Comparison of ENCODE assay signal across 15 cellular contexts in genomic region chr5:176384366-176384930, GRCh38. TPM values are rescaled to one million over a fixed set of nuclear protein-coding genes. Genes with fewer than 3 reads are reported as not detected.
A peak's percentile ranks its signal among the peaks of the same experiment; 100 is the strongest.
DNase-seq lines count a peak whose midpoint lies in the region; ATAC-seq, FAIRE-seq and TF ChIP-seq lines count a peak whose summit lies in the region.
"Had no signal": no experiment of that assay in that cellular context is flagged by ENCODE, and none has a peak within 500 bp of the region (broad histone marks: within the 10 kb centered on the region; RNA-seq: fewer than 3 reads in every experiment).

No MANE protein-coding gene starts in this region.

- no peak overlapping the region for H3K4me2 ChIP-seq in K562 (ENCODE audit: insufficient read depth, low read length)
- H3K4me2 ChIP-seq: A549 had no signal

- FAIRE-seq in K562 (lab: Jason Lieb, UNC): no peak
- FAIRE-seq: A549, GM19239 had no signal

- TF ChIP-seq RAD21 in K562 (CRISPR knock-in tag; conservative IDR thresholded peaks at IDR 0.05 in 1 of 2, IDR thresholded peaks at IDR 0.05 in 1 of 2): no peak

- TF ChIP-seq CTCF in HFFc6 (IDR thresholded peaks at IDR 0.05): no peak
- no peak for TF ChIP-seq CTCF in RWPE1 (conservative IDR thresholded peaks at IDR 0.05; ENCODE audit: low read depth)
- TF ChIP-seq CTCF in K562 (IDR thresholded peaks at IDR 0.05 in 2 of 3, conservative IDR thresholded peaks at IDR 0.05 in 1 of 3; ENCODE audit: insufficient read depth in 2 of 3, low read depth in 1 of 3, low read length in 3 of 3): no peak

- no peaks in the 10 kb centered on the region for H3K9me1 ChIP-seq in K562 (ENCODE audit: control insufficient read depth, insufficient read depth, low read length)

- peaks cover 80% of the 10 kb centered on the region for H3K36me3 ChIP-seq in K562 (ENCODE audit: control insufficient read depth, insufficient read depth, low read length)
- H3K36me3 ChIP-seq in CD8-positive, alpha-beta memory T cell (ENCODE audit: insufficient read depth, low read length): peaks cover 31% of the 10 kb centered on the region

- intact Hi-C loops in K562 (cut with micrococcal nuclease) (no loop called here), posterior vena cava (cut with DNase I) (no loop called here)
- intact Hi-C loops in activated CD4-positive, alpha-beta T cell treated with anti-CD3 and anti-CD28 coated beads, Interleukin-2, amount 10 ng/mL, durations not matched to agents 24 days and 14 days (cut with micrococcal nuclease): no loop called here

- POLR2A ChIA-PET in RWPE1 (lab: Yijun Ruan, JAX; ENCODE audit: low non-redundant PET) (no interaction called here), K562 (lab: Yijun Ruan, JAX) (interaction anchor here (0.7 to 2.2 kb wide), 2 partner anchors 8 to 174 kb away, joined by 3 to 12 read pairs; no protein-coding TSS in a partner anchor)
- POLR2A ChIA-PET in CD8-positive, alpha-beta memory T cell (lab: Charles Lee): no interaction called here

- peaks cover 25% of the 10 kb centered on the region for H3K4me1 Mint-ChIP-seq in HFFc6 (ENCODE audit: low read depth)
- H3K4me1 Mint-ChIP-seq in CD8-positive, alpha-beta memory T cell: peaks cover 24 to 31% (median 30%) of the 10 kb centered on the region in 3 donors
- peaks cover 22% of the 10 kb centered on the region for H3K4me1 Mint-ChIP-seq in activated CD4-positive, alpha-beta T cell treated with anti-CD3 and anti-CD28 coated beads, Interleukin-2, amount 10 ng/mL, durations not matched to agents 24 days and 14 days

- no peak overlapping the region for H3K4me3 ChIP-seq in K562
- H3K4me3 ChIP-seq in CD8-positive, alpha-beta memory T cell (ENCODE audit: low read length): no peak overlapping the region
- H3K4me3 ChIP-seq: A549 had no signal

- no peaks in the 10 kb centered on the region; the same call in 1 of the 2 replicates for H4K20me1 ChIP-seq in K562 (replicated peaks; ENCODE audit: control insufficient read depth, insufficient read depth, low read length)

- no TSS peak for BruUV-seq in K562 (replicated peaks; lab: Mats Ljungman, UMichigan)

- H3K9ac ChIP-seq in K562 (ENCODE audit: insufficient read depth in 1 of 2, low read depth in 2 of 2, low read length in 2 of 2): no peak overlapping the region

- no peak overlapping the region for H3K4me3 Mint-ChIP-seq in HFFc6
- H3K4me3 Mint-ChIP-seq in CD8-positive, alpha-beta memory T cell: no peak overlapping the region
- no peak overlapping the region for H3K4me3 Mint-ChIP-seq in activated CD4-positive, alpha-beta T cell treated with anti-CD3 and anti-CD28 coated beads, Interleukin-2, amount 10 ng/mL, durations not matched to agents 24 days and 14 days
- H3K4me3 Mint-ChIP-seq: CD14-positive monocyte, H9 had no signal

- no peaks in the 10 kb centered on the region for H3K9me3 Mint-ChIP-seq in HFFc6
- no peaks in the 10 kb centered on the region for H3K9me3 Mint-ChIP-seq in CD8-positive, alpha-beta memory T cell
- no peaks in the 10 kb centered on the region for H3K9me3 Mint-ChIP-seq in activated CD4-positive, alpha-beta T cell treated with anti-CD3 and anti-CD28 coated beads, Interleukin-2, amount 10 ng/mL, durations not matched to agents 24 days and 14 days
- H3K9me3 Mint-ChIP-seq: CD14-positive monocyte had no signal

- TF ChIP-seq POLR2A in K562 (conservative IDR thresholded peaks at IDR 0.05): no peak

- ATAC-seq in K562: no peak
- no peak for ATAC-seq in activated CD4-positive, CD25-positive, alpha-beta regulatory T cell treated with anti-CD3 and anti-CD28 coated beads, Interleukin-2, amount 50 U/mL, for 24 hours
- ATAC-seq: A549 had no signal

- peaks cover 42% of the 10 kb centered on the region for H3K79me2 ChIP-seq in K562 (ENCODE audit: control insufficient read depth, insufficient read depth, low read length)

- peaks cover 6 to 10% of the 10 kb centered on the region in 2 experiments; a peak in 3 of 5 replicates for H3K4me1 ChIP-seq in K562 (replicated peaks in 1 of 2; ENCODE audit: control insufficient read depth in 2 of 2, insufficient read depth in 2 of 2, low read length in 2 of 2)
- peaks cover 20% of the 10 kb centered on the region for H3K4me1 ChIP-seq in CD8-positive, alpha-beta memory T cell (ENCODE audit: insufficient read depth, low read length)

- 99% methylated on average over 8 of the region's 8 CpGs for WGBS in K562 (ENCODE audit: insufficient coverage, low coverage, missing lambda C conversion rate)

- H3K36me3 Mint-ChIP-seq in HFFc6 (ENCODE audit: low read depth): peaks cover 37% of the 10 kb centered on the region
- H3K36me3 Mint-ChIP-seq in CD8-positive, alpha-beta memory T cell: peaks cover 0 to 83% (median 10%) of the 10 kb centered on the region in 3 donors
- peaks cover 75% of the 10 kb centered on the region for H3K36me3 Mint-ChIP-seq in activated CD4-positive, alpha-beta T cell treated with anti-CD3 and anti-CD28 coated beads, Interleukin-2, amount 10 ng/mL, durations not matched to agents 24 days and 14 days (ENCODE audit: low read depth)

- H3K27me3 ChIP-seq in K562 (ENCODE audit: control insufficient read depth in 2 of 2, insufficient read depth in 2 of 2, low read length in 2 of 2): no peaks in the 10 kb centered on the region
- no peaks in the 10 kb centered on the region for H3K27me3 ChIP-seq in CD8-positive, alpha-beta memory T cell (ENCODE audit: insufficient read depth, low read length, poor library complexity, severe bottlenecking)

- H3K27ac ChIP-seq in RWPE1: peak overlapping the region; percentile 11
- H3K27ac ChIP-seq in K562 (ENCODE audit: extremely low read depth, low read depth, low read length): no peak overlapping the region
- no peak overlapping the region for H3K27ac ChIP-seq in CD8-positive, alpha-beta memory T cell (ENCODE audit: low read depth, low read length)
- H3K27ac ChIP-seq: A549 had no signal

- in situ Hi-C loops in K562 (cut with MboI): no loop called here

- H3K27me3 Mint-ChIP-seq in HFFc6 (ENCODE audit: insufficient read depth): peaks cover 3% of the 10 kb centered on the region
- H3K27me3 Mint-ChIP-seq in CD8-positive, alpha-beta memory T cell: no peaks in the 10 kb centered on the region
- no peaks in the 10 kb centered on the region for H3K27me3 Mint-ChIP-seq in activated CD4-positive, alpha-beta T cell treated with anti-CD3 and anti-CD28 coated beads, Interleukin-2, amount 10 ng/mL, durations not matched to agents 24 days and 14 days

- H3K27ac Mint-ChIP-seq in HFFc6: 0 out of 2 replicates have a peak overlapping the region, but pooled peaks have one; percentile 26
- peak overlapping the region in 1 of 8 donors; percentile 41 for H3K27ac Mint-ChIP-seq in CD8-positive, alpha-beta memory T cell
- no peak overlapping the region for H3K27ac Mint-ChIP-seq in activated CD4-positive, alpha-beta T cell treated with anti-CD3 and anti-CD28 coated beads, Interleukin-2, amount 10 ng/mL, durations not matched to agents 24 days and 14 days
- H3K27ac Mint-ChIP-seq: H9 had no signal

- no peaks in the 10 kb centered on the region for H3K9me3 ChIP-seq in K562 (replicated peaks; ENCODE audit: control insufficient read depth, insufficient read depth, low read depth, low read length)
- H3K9me3 ChIP-seq in CD8-positive, alpha-beta memory T cell (ENCODE audit: low read length): no peaks in the 10 kb centered on the region
- H3K9me3 ChIP-seq: A549 had no signal

- no peak overlapping the region for H2AFZ ChIP-seq in K562 (ENCODE audit: low read depth, low read length)

- DNase-seq in HFFc6: no peak
- no peak for DNase-seq in RWPE1 (ENCODE audit: low spot score)
- DNase-seq in K562 (ENCODE audit: extremely low read depth in 1 of 4, low spot score in 3 of 4): no peak
- peak; percentile 62 for DNase-seq in posterior vena cava (ENCODE audit: low spot score)
- no peak for DNase-seq in CD8-positive, alpha-beta memory T cell
- no peak for DNase-seq in activated CD4-positive, alpha-beta T cell treated with anti-CD3 and anti-CD28 coated beads, Interleukin-2, amount 50 U/mL, for 4 hours
- DNase-seq in activated CD4-positive, alpha-beta T cell treated with anti-CD3 and anti-CD28 coated beads, Interleukin-2, amount 10 ng/mL, durations not matched to agents 24 days and 14 days: no peak
- DNase-seq: GOT3, H9, IMR-90 had no signal

- CTCF ChIA-PET in RWPE1 (lab: Yijun Ruan, JAX) (no interaction called here), K562 (lab: Yijun Ruan, JAX; ENCODE audit: low intra/inter-chr PET ratio) (no interaction called here)
- CTCF ChIA-PET in CD8-positive, alpha-beta memory T cell (lab: Charles Lee): no interaction called here

- no peak for TF ChIP-seq EP300 in K562 (IDR thresholded peaks at IDR 0.05; ENCODE audit: low read length)

RNA-seq across cellular contexts. Expression of gene NOP16, which starts 4.0 kb away (rescaled TPM):
- 10 to 100 TPM; 27.8 to 48.7 (median 33.2) TPM for total RNA-seq in HFFc6 (2021; fragmentation: NEBNext Ultra II Directional; extraction: Animal tissue kit (Norgen Biotek cat#: 25700))
- total RNA-seq in K562 (2011; cell fraction: chromatin; rRNA removed; ENCODE audit: low replicate concordance): 76.0 and 149 TPM in 2 replicates
- 135 and 143 TPM in 2 replicates for total RNA-seq in K562 (2011; cell fraction: nucleolus; rRNA removed)
- total RNA-seq in K562 (2011; cell fraction: nucleoplasm; rRNA removed): 111 and 128 TPM in 2 replicates
- total RNA-seq in K562 (2014; rRNA removed): 92.5 and 116 TPM in 2 replicates
- total RNA-seq in K562 (2014; rRNA removed; fragmentation: Illumina TruSeq; extraction: Trizol): 80.3 and 98.2 TPM in 2 replicates
- total RNA-seq in K562 (2015; rRNA removed; fragmentation: Illumina TruSeq; extraction: Trizol): 143 and 148 TPM in 2 replicates
- 116 and 120 TPM in 2 replicates for total RNA-seq in K562 (2021)
- polyA plus RNA-seq in K562 (2011; rRNA removed): 121 and 136 TPM in 2 replicates
- 104 and 115 TPM in 2 replicates for polyA plus RNA-seq in K562 (2011; cell fraction: cytosol; rRNA removed)
- polyA plus RNA-seq in K562 (2011; cell fraction: nucleus; rRNA removed): 133 and 168 TPM in 2 replicates
- polyA plus RNA-seq in K562 (2012): 49.6 and 125 TPM in 2 replicates
- polyA plus RNA-seq in K562 (2014; fragmentation: Illumina TruSeq; extraction: Trizol): 161 and 166 TPM in 2 replicates
- polyA plus RNA-seq in K562 (2014; fragmentation: Nextera tagmentation; extraction: Ambion mirVana): 100 to 1,000 TPM; 183 to 342 TPM
- polyA plus RNA-seq in K562 (2014; rRNA removed): 174 and 221 TPM in 2 replicates
- polyA minus RNA-seq in K562 (2011; rRNA and poly(A)+ RNA removed): 60.7 and 71.9 TPM in 2 replicates
- 42.1 and 58.9 TPM in 2 replicates for polyA minus RNA-seq in K562 (2011; cell fraction: cytosol; rRNA and poly(A)+ RNA removed)
- 83.7 and 100 TPM in 2 replicates for polyA minus RNA-seq in K562 (2011; cell fraction: nucleus; rRNA and poly(A)+ RNA removed)
- total RNA-seq in posterior vena cava: 10 to 100 TPM; 17.5 to 18.1 TPM
- total RNA-seq in CD8-positive, alpha-beta memory T cell: 100 to 1,000 TPM; 157 to 160 TPM
- 33.5 TPM for polyA plus RNA-seq in CD8-positive, alpha-beta memory T cell
- 109 and 114 TPM in 2 replicates for total RNA-seq in activated CD4-positive, alpha-beta T cell treated with anti-CD3 and anti-CD28 coated beads, Interleukin-2, amount 10 ng/mL, durations not matched to agents 24 days and 14 days

RNA-seq across cellular contexts. Expression of gene HIGD2A, which starts 4.1 kb away (rescaled TPM):
- total RNA-seq in HFFc6 (2021; fragmentation: NEBNext Ultra II Directional; extraction: Animal tissue kit (Norgen Biotek cat#: 25700)): 100 to 1,000 TPM in 4 of 6 experiments, 10 to 100 TPM in 2; 90.4 to 109 (median 105) TPM
- total RNA-seq in K562 (2011; cell fraction: chromatin; rRNA removed; ENCODE audit: low replicate concordance): 8.9 and 23.0 TPM in 2 replicates
- total RNA-seq in K562 (2011; cell fraction: nucleolus; rRNA removed): 31.7 and 39.2 TPM in 2 replicates
- 38.3 and 59.1 TPM in 2 replicates for total RNA-seq in K562 (2011; cell fraction: nucleoplasm; rRNA removed)
- total RNA-seq in K562 (2014; rRNA removed) (193 and 230 TPM in 2 replicates), K562 (2014; rRNA removed; fragmentation: Illumina TruSeq; extraction: Trizol) (86.1 and 94.7 TPM in 2 replicates), K562 (2015; rRNA removed; fragmentation: Illumina TruSeq; extraction: Trizol) (161 and 163 TPM in 2 replicates), K562 (2021) (150 and 154 TPM in 2 replicates), posterior vena cava (10 to 100 TPM; 66.9 to 90.4 TPM)
- polyA plus RNA-seq in K562 (2011; rRNA removed) (121 and 166 TPM in 2 replicates), K562 (2014; fragmentation: Illumina TruSeq; extraction: Trizol) (144 and 249 TPM in 2 replicates), K562 (2014; fragmentation: Nextera tagmentation; extraction: Ambion mirVana) (100 to 1,000 TPM; 232 to 235 TPM), K562 (2014; rRNA removed) (264 and 272 TPM in 2 replicates)
- polyA plus RNA-seq in K562 (2011; cell fraction: cytosol; rRNA removed): 306 and 470 TPM in 2 replicates
- 70.5 and 75.2 TPM in 2 replicates for polyA plus RNA-seq in K562 (2011; cell fraction: nucleus; rRNA removed)
- polyA plus RNA-seq in K562 (2012): 187 and 315 TPM in 2 replicates
- polyA minus RNA-seq in K562 (2011; rRNA and poly(A)+ RNA removed): 38.5 and 45.4 TPM in 2 replicates
- 64.4 and 107 TPM in 2 replicates for polyA minus RNA-seq in K562 (2011; cell fraction: cytosol; rRNA and poly(A)+ RNA removed)
- 21.5 and 40.7 TPM in 2 replicates for polyA minus RNA-seq in K562 (2011; cell fraction: nucleus; rRNA and poly(A)+ RNA removed)
- total RNA-seq in CD8-positive, alpha-beta memory T cell: 100 to 1,000 TPM in 1 of 2 experiments, 10 to 100 TPM in 1; 98.3 to 101 TPM
- polyA plus RNA-seq in CD8-positive, alpha-beta memory T cell: 221 TPM
- 96.4 and 104 TPM in 2 replicates for total RNA-seq in activated CD4-positive, alpha-beta T cell treated with anti-CD3 and anti-CD28 coated beads, Interleukin-2, amount 10 ng/mL, durations not matched to agents 24 days and 14 days

RNA-seq across cellular contexts. Expression of gene ARL10, which starts 19.2 kb away (rescaled TPM):
- 1 to 10 TPM; 6.6 to 8.9 (median 8.0) TPM for total RNA-seq in HFFc6 (2021; fragmentation: NEBNext Ultra II Directional; extraction: Animal tissue kit (Norgen Biotek cat#: 25700))
- total RNA-seq in K562 (2011; cell fraction: chromatin; rRNA removed; ENCODE audit: low replicate concordance): 0.05 and 0.53 TPM in 2 replicates
- total RNA-seq in K562 (2011; cell fraction: nucleolus; rRNA removed): not detected in 2 replicates
- 0.07 and 0.08 TPM in 2 replicates for total RNA-seq in K562 (2011; cell fraction: nucleoplasm; rRNA removed)
- total RNA-seq in K562 (2014; rRNA removed) (2.0 TPM in 1 of 2 replicates, not detected in the other), K562 (2014; rRNA removed; fragmentation: Illumina TruSeq; extraction: Trizol) (0.40 TPM in 1 of 2 replicates, not detected in the other), K562 (2015; rRNA removed; fragmentation: Illumina TruSeq; extraction: Trizol) (0.40 and 0.45 TPM in 2 replicates), K562 (2021) (0.38 and 1.2 TPM in 2 replicates), posterior vena cava (10 to 100 TPM; 12.4 to 15.2 TPM)
- polyA plus RNA-seq in K562 (2011; rRNA removed) (0.01 and 0.11 TPM in 2 replicates), K562 (2014; fragmentation: Illumina TruSeq; extraction: Trizol) (0.69 TPM in 1 of 2 replicates, not detected in the other), K562 (2014; fragmentation: Nextera tagmentation; extraction: Ambion mirVana) (under 1 TPM; under 0.01 to 0.31 TPM), K562 (2014; rRNA removed) (not detected in 2 replicates)
- under 0.01 TPM in 1 of 2 replicates, not detected in the other for polyA plus RNA-seq in K562 (2011; cell fraction: cytosol; rRNA removed)
- 0.03 and 0.46 TPM in 2 replicates for polyA plus RNA-seq in K562 (2011; cell fraction: nucleus; rRNA removed)
- 0.03 and 0.34 TPM in 2 replicates for polyA plus RNA-seq in K562 (2012)
- 0.35 TPM in 1 of 2 replicates, not detected in the other for polyA minus RNA-seq in K562 (2011; rRNA and poly(A)+ RNA removed)
- not detected in 2 replicates for polyA minus RNA-seq in K562 (2011; cell fraction: cytosol; rRNA and poly(A)+ RNA removed)
- not detected in 2 replicates for polyA minus RNA-seq in K562 (2011; cell fraction: nucleus; rRNA and poly(A)+ RNA removed)
- total RNA-seq in CD8-positive, alpha-beta memory T cell: 10 to 100 TPM; 12.9 to 14.0 TPM
- 2.1 TPM for polyA plus RNA-seq in CD8-positive, alpha-beta memory T cell
- 18.1 and 22.2 TPM in 2 replicates for total RNA-seq in activated CD4-positive, alpha-beta T cell treated with anti-CD3 and anti-CD28 coated beads, Interleukin-2, amount 10 ng/mL, durations not matched to agents 24 days and 14 days
- total RNA-seq: HT-29 had no signal

RNA-seq across cellular contexts. Expression of gene KIAA1191, which starts 22.9 kb away (rescaled TPM):
- total RNA-seq in HFFc6 (2021; fragmentation: NEBNext Ultra II Directional; extraction: Animal tissue kit (Norgen Biotek cat#: 25700)): 100 to 1,000 TPM in 3 of 6 experiments, 10 to 100 TPM in 3; 82.4 to 111 (median 95.6) TPM
- total RNA-seq in K562 (2011; cell fraction: chromatin; rRNA removed; ENCODE audit: low replicate concordance): 94.0 and 114 TPM in 2 replicates
- 63.4 and 68.9 TPM in 2 replicates for total RNA-seq in K562 (2011; cell fraction: nucleolus; rRNA removed)
- 87.3 and 103 TPM in 2 replicates for total RNA-seq in K562 (2011; cell fraction: nucleoplasm; rRNA removed)
- total RNA-seq in K562 (2014; rRNA removed) (37.4 and 48.6 TPM in 2 replicates), K562 (2014; rRNA removed; fragmentation: Illumina TruSeq; extraction: Trizol) (35.0 and 36.3 TPM in 2 replicates), K562 (2015; rRNA removed; fragmentation: Illumina TruSeq; extraction: Trizol) (39.8 and 41.8 TPM in 2 replicates), K562 (2021) (46.6 and 47.4 TPM in 2 replicates), posterior vena cava (10 to 100 TPM; 80.9 to 90.2 TPM)
- polyA plus RNA-seq in K562 (2011; rRNA removed) (50.4 and 69.7 TPM in 2 replicates), K562 (2014; fragmentation: Illumina TruSeq; extraction: Trizol) (69.6 and 80.2 TPM in 2 replicates), K562 (2014; fragmentation: Nextera tagmentation; extraction: Ambion mirVana) (10 to 100 TPM; 31.0 to 56.5 TPM), K562 (2014; rRNA removed) (45.7 and 48.1 TPM in 2 replicates)
- polyA plus RNA-seq in K562 (2011; cell fraction: cytosol; rRNA removed): 63.7 and 84.2 TPM in 2 replicates
- polyA plus RNA-seq in K562 (2011; cell fraction: nucleus; rRNA removed): 51.5 and 52.6 TPM in 2 replicates
- polyA plus RNA-seq in K562 (2012): 43.4 and 52.5 TPM in 2 replicates
- 46.0 and 51.2 TPM in 2 replicates for polyA minus RNA-seq in K562 (2011; rRNA and poly(A)+ RNA removed)
- 33.3 and 34.1 TPM in 2 replicates for polyA minus RNA-seq in K562 (2011; cell fraction: cytosol; rRNA and poly(A)+ RNA removed)
- 28.7 and 41.0 TPM in 2 replicates for polyA minus RNA-seq in K562 (2011; cell fraction: nucleus; rRNA and poly(A)+ RNA removed)
- total RNA-seq in CD8-positive, alpha-beta memory T cell: 10 to 100 TPM; 35.6 to 37.0 TPM
- 63.6 TPM for polyA plus RNA-seq in CD8-positive, alpha-beta memory T cell
- total RNA-seq in activated CD4-positive, alpha-beta T cell treated with anti-CD3 and anti-CD28 coated beads, Interleukin-2, amount 10 ng/mL, durations not matched to agents 24 days and 14 days: 55.5 and 59.7 TPM in 2 replicates

RNA-seq across cellular contexts. Expression of gene CLTB, which starts 31.9 kb away (rescaled TPM):
- 100 to 1,000 TPM; 178 to 226 (median 202) TPM for total RNA-seq in HFFc6 (2021; fragmentation: NEBNext Ultra II Directional; extraction: Animal tissue kit (Norgen Biotek cat#: 25700))
- 8.7 and 27.7 TPM in 2 replicates for total RNA-seq in K562 (2011; cell fraction: chromatin; rRNA removed; ENCODE audit: low replicate concordance)
- 17.0 and 19.1 TPM in 2 replicates for total RNA-seq in K562 (2011; cell fraction: nucleolus; rRNA removed)
- total RNA-seq in K562 (2011; cell fraction: nucleoplasm; rRNA removed): 18.7 and 31.4 TPM in 2 replicates
- 111 and 117 TPM in 2 replicates for total RNA-seq in K562 (2014; rRNA removed)
- total RNA-seq in K562 (2014; rRNA removed; fragmentation: Illumina TruSeq; extraction: Trizol): 15.2 and 17.4 TPM in 2 replicates
- total RNA-seq in K562 (2015; rRNA removed; fragmentation: Illumina TruSeq; extraction: Trizol): 39.0 and 39.7 TPM in 2 replicates
- total RNA-seq in K562 (2021): 54.7 and 69.0 TPM in 2 replicates
- polyA plus RNA-seq in K562 (2011; rRNA removed): 33.1 and 41.1 TPM in 2 replicates
- 47.3 and 113 TPM in 2 replicates for polyA plus RNA-seq in K562 (2011; cell fraction: cytosol; rRNA removed)
- 28.1 and 43.0 TPM in 2 replicates for polyA plus RNA-seq in K562 (2011; cell fraction: nucleus; rRNA removed)
- 55.6 and 65.9 TPM in 2 replicates for polyA plus RNA-seq in K562 (2012)
- 31.4 and 55.9 TPM in 2 replicates for polyA plus RNA-seq in K562 (2014; fragmentation: Illumina TruSeq; extraction: Trizol)
- polyA plus RNA-seq in K562 (2014; fragmentation: Nextera tagmentation; extraction: Ambion mirVana): 1 to 10 TPM; 1.8 to 3.5 TPM
- polyA plus RNA-seq in K562 (2014; rRNA removed): 84.2 and 84.6 TPM in 2 replicates
- polyA minus RNA-seq in K562 (2011; rRNA and poly(A)+ RNA removed): 17.0 and 24.2 TPM in 2 replicates
- 25.4 and 28.5 TPM in 2 replicates for polyA minus RNA-seq in K562 (2011; cell fraction: cytosol; rRNA and poly(A)+ RNA removed)
- polyA minus RNA-seq in K562 (2011; cell fraction: nucleus; rRNA and poly(A)+ RNA removed): 7.8 and 8.3 TPM in 2 replicates
- 100 to 1,000 TPM; 147 to 179 TPM for total RNA-seq in posterior vena cava
- total RNA-seq in CD8-positive, alpha-beta memory T cell: 10 to 100 TPM; 62.0 to 66.4 TPM
- 96.3 TPM for polyA plus RNA-seq in CD8-positive, alpha-beta memory T cell
- total RNA-seq in activated CD4-positive, alpha-beta T cell treated with anti-CD3 and anti-CD28 coated beads, Interleukin-2, amount 10 ng/mL, durations not matched to agents 24 days and 14 days: 71.5 and 76.2 TPM in 2 replicates
